In genomic region chr7:12834782-12835181, GRCh38 we compare ENCODE assay signal across 27 cellular contexts.
"Had no signal": no experiment of that assay in that cellular context is flagged by ENCODE, and none has a peak within 500 bp of the region (broad histone marks: within the 10 kb centered on the region; RNA-seq: fewer than 3 reads in every experiment).

No MANE protein-coding gene starts in this region.

- H3K79me2 ChIP-seq: hepatocyte had no signal

- ATAC-seq: effector memory CD8-positive, alpha-beta T cell; esophagus mucosa; foreskin keratinocyte; gastrocnemius medialis; gastroesophageal sphincter; heart left ventricle; heart right ventricle had no signal

- H3K36me3 ChIP-seq: colonic mucosa, esophagus muscularis mucosa, gastrocnemius medialis, gastroesophageal sphincter, heart left ventricle, heart right ventricle had no signal

- H3K4me3 ChIP-seq: colonic mucosa, coronary artery, dorsolateral prefrontal cortex, esophagus muscularis mucosa, gastrocnemius medialis, gastroesophageal sphincter, heart left ventricle, heart right ventricle, hepatocyte had no signal

- DNase-seq: colonic mucosa; cortex of kidney; dermis blood vessel endothelial cell; dorsolateral prefrontal cortex; effector CD4-positive, alpha-beta T cell; effector CD8-positive, alpha-beta T cell; effector memory CD4-positive, alpha-beta T cell; effector memory CD8-positive, alpha-beta T cell; endodermal cell; foreskin fibroblast; foreskin keratinocyte; foreskin melanocyte; gastrocnemius medialis; glutamatergic neuron; head of caudate nucleus; heart left ventricle; heart right ventricle had no signal

- H3K27ac ChIP-seq: colonic mucosa, coronary artery, dorsolateral prefrontal cortex, epithelial cell of prostate, esophagus muscularis mucosa, foreskin keratinocyte, gastrocnemius medialis, gastroesophageal sphincter, heart left ventricle, heart right ventricle, hepatocyte had no signal

- H3K27me3 ChIP-seq: colonic mucosa, dorsolateral prefrontal cortex, esophagus muscularis mucosa, foreskin keratinocyte, gastrocnemius medialis, gastroesophageal sphincter, heart left ventricle, heart right ventricle, hepatocyte had no signal

- H2AFZ ChIP-seq: hepatocyte had no signal

- FAIRE-seq: colon, endometrium, endothelial cell of umbilical vein, frontal cortex had no signal

- H3K4me1 ChIP-seq: colonic mucosa, esophagus muscularis mucosa, gastrocnemius medialis, gastroesophageal sphincter, heart left ventricle, heart right ventricle had no signal

- H3K9me3 ChIP-seq: colonic mucosa, gastrocnemius medialis had no signal

- H3K4me2 ChIP-seq: hepatocyte had no signal
